In the genomic region with DNA sequence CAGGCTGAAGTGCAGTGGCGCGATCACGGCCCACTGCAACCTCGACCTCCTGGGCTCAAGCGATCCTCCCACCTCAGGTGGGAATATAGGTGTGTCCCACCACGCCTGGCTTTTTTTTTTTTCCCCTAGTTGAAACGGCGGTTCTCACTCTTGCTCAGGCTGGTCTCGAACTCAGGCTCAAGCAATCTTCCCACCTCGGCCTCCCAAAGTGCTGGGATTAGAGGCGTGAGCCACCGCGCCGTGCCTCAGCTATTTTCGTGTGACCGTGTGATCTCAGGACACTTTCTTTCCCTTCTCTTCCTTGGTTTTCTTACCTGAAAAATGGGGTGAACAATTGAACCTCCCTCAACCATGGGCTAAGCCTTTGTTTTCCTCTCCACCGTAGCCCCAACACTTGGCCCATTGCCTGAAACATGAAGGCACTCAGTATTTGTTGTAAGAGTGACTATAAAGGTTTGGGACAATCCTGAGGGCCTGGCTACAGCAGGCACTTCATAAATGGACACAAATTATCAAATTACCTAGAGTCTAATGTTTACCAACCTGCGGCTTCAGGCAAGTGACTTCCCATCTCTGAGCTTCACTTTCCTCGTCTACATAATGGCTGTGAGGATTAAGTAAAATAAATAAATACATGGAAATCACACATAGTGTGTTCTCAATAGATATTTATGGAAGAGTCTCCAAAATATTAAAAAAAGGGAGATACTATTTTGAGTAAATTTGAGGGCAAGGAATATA, we compare ENCODE assay signal across 1 cellular context.
TF ChIP-seq lines count a peak whose summit lies in the region.

No MANE protein-coding gene starts in this region.

TF ChIP-seq in HepG2, 621 proteins besides CTCF, POLR2A, EP300 and RAD21 (continued from another document and continues in another):
- TF ChIP-seq, protein P1, sequence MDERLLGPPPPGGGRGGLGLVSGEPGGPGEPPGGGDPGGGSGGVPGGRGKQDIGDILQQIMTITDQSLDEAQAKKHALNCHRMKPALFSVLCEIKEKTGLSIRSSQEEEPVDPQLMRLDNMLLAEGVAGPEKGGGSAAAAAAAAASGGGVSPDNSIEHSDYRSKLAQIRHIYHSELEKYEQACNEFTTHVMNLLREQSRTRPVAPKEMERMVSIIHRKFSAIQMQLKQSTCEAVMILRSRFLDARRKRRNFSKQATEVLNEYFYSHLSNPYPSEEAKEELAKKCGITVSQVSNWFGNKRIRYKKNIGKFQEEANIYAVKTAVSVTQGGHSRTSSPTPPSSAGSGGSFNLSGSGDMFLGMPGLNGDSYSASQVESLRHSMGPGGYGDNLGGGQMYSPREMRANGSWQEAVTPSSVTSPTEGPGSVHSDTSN (CRISPR knock-in tag; IDR thresholded peaks at IDR 0.05): no peak
- TF ChIP-seq MXD4 (CRISPR knock-in tag; IDR thresholded peaks at IDR 0.05): 0 out of 2 replicates have a peak, but pooled peaks have one; percentile 6
- TF ChIP-seq KDM5A (IDR thresholded peaks at IDR 0.05; ENCODE audit: borderline replicate concordance, low read length): peak; percentile 80
- TF ChIP-seq, protein P2, sequence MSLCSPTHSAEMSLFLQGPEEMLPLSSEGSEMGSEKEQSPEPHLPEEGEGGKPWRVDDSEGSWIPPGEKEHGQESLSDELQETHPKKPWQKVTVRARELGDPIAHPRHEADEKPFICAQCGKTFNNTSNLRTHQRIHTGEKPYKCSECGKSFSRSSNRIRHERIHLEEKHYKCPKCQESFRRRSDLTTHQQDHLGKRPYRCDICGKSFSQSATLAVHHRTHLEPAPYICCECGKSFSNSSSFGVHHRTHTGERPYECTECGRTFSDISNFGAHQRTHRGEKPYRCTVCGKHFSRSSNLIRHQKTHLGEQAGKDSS (CRISPR knock-in tag; IDR thresholded peaks at IDR 0.05; ENCODE audit: borderline replicate concordance, low read depth): 0 out of 2 replicates have a peak, but pooled peaks have one; percentile 5
- TF ChIP-seq FOXM1 (CRISPR knock-in tag; IDR thresholded peaks at IDR 0.05): no peak
- no peak for TF ChIP-seq ZNF775 (CRISPR knock-in tag; IDR thresholded peaks at IDR 0.05; ENCODE audit: borderline replicate concordance)
- TF ChIP-seq CBFB (CRISPR knock-in tag; IDR thresholded peaks at IDR 0.05): peak; percentile 21; the same call in 1 of the 2 replicates
- TF ChIP-seq, protein P3, sequence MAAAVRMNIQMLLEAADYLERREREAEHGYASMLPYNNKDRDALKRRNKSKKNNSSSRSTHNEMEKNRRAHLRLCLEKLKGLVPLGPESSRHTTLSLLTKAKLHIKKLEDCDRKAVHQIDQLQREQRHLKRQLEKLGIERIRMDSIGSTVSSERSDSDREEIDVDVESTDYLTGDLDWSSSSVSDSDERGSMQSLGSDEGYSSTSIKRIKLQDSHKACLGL (CRISPR knock-in tag; IDR thresholded peaks at IDR 0.05): peak; percentile 17; the same call in 1 of the 2 replicates
- peak; percentile 46; the same call in 1 of the 2 replicates for TF ChIP-seq ELF1 (CRISPR knock-in tag; IDR thresholded peaks at IDR 0.05)
- TF ChIP-seq ZNF205 (CRISPR knock-in tag; IDR thresholded peaks at IDR 0.05): peak; percentile 56; the same call in 1 of the 2 replicates
- peak; percentile 59 for TF ChIP-seq ASH2L (IDR thresholded peaks at IDR 0.05; ENCODE audit: insufficient read length, low read depth, low read length)
- TF ChIP-seq KDM1A (CRISPR knock-in tag; IDR thresholded peaks at IDR 0.05): peak; percentile 83
- TF ChIP-seq, protein P4, sequence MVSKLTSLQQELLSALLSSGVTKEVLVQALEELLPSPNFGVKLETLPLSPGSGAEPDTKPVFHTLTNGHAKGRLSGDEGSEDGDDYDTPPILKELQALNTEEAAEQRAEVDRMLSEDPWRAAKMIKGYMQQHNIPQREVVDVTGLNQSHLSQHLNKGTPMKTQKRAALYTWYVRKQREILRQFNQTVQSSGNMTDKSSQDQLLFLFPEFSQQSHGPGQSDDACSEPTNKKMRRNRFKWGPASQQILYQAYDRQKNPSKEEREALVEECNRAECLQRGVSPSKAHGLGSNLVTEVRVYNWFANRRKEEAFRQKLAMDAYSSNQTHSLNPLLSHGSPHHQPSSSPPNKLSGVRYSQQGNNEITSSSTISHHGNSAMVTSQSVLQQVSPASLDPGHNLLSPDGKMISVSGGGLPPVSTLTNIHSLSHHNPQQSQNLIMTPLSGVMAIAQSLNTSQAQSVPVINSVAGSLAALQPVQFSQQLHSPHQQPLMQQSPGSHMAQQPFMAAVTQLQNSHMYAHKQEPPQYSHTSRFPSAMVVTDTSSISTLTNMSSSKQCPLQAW (CRISPR knock-in tag; IDR thresholded peaks at IDR 0.05): no peak
- no peak for TF ChIP-seq EEA1 (CRISPR knock-in tag; IDR thresholded peaks at IDR 0.05; ENCODE audit: borderline replicate concordance)
- TF ChIP-seq, protein P5, sequence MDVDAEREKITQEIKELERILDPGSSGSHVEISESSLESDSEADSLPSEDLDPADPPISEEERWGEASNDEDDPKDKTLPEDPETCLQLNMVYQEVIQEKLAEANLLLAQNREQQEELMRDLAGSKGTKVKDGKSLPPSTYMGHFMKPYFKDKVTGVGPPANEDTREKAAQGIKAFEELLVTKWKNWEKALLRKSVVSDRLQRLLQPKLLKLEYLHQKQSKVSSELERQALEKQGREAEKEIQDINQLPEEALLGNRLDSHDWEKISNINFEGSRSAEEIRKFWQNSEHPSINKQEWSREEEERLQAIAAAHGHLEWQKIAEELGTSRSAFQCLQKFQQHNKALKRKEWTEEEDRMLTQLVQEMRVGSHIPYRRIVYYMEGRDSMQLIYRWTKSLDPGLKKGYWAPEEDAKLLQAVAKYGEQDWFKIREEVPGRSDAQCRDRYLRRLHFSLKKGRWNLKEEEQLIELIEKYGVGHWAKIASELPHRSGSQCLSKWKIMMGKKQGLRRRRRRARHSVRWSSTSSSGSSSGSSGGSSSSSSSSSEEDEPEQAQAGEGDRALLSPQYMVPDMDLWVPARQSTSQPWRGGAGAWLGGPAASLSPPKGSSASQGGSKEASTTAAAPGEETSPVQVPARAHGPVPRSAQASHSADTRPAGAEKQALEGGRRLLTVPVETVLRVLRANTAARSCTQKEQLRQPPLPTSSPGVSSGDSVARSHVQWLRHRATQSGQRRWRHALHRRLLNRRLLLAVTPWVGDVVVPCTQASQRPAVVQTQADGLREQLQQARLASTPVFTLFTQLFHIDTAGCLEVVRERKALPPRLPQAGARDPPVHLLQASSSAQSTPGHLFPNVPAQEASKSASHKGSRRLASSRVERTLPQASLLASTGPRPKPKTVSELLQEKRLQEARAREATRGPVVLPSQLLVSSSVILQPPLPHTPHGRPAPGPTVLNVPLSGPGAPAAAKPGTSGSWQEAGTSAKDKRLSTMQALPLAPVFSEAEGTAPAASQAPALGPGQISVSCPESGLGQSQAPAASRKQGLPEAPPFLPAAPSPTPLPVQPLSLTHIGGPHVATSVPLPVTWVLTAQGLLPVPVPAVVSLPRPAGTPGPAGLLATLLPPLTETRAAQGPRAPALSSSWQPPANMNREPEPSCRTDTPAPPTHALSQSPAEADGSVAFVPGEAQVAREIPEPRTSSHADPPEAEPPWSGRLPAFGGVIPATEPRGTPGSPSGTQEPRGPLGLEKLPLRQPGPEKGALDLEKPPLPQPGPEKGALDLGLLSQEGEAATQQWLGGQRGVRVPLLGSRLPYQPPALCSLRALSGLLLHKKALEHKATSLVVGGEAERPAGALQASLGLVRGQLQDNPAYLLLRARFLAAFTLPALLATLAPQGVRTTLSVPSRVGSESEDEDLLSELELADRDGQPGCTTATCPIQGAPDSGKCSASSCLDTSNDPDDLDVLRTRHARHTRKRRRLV (CRISPR knock-in tag; IDR thresholded peaks at IDR 0.05): no peak
- 0 out of 2 replicates have a peak, but pooled peaks have one; percentile 6 for TF ChIP-seq ZNF430 (CRISPR knock-in tag; IDR thresholded peaks at IDR 0.05)
- TF ChIP-seq ZNF572 (CRISPR knock-in tag; IDR thresholded peaks at IDR 0.05): peak; percentile 94
- TF ChIP-seq RFX5 (IDR thresholded peaks at IDR 0.05; ENCODE audit: low read depth, low read length): 0 out of 2 replicates have a peak, but pooled peaks have one; percentile 17
- TF ChIP-seq, protein P6, sequence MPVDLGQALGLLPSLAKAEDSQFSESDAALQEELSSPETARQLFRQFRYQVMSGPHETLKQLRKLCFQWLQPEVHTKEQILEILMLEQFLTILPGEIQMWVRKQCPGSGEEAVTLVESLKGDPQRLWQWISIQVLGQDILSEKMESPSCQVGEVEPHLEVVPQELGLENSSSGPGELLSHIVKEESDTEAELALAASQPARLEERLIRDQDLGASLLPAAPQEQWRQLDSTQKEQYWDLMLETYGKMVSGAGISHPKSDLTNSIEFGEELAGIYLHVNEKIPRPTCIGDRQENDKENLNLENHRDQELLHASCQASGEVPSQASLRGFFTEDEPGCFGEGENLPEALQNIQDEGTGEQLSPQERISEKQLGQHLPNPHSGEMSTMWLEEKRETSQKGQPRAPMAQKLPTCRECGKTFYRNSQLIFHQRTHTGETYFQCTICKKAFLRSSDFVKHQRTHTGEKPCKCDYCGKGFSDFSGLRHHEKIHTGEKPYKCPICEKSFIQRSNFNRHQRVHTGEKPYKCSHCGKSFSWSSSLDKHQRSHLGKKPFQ (CRISPR knock-in tag; IDR thresholded peaks at IDR 0.05; ENCODE audit: insufficient replicate concordance): peak; percentile 96
- TF ChIP-seq SP140L (CRISPR knock-in tag; IDR thresholded peaks at IDR 0.05; ENCODE audit: borderline replicate concordance): 0 out of 2 replicates have a peak, but pooled peaks have one; percentile 18
- TF ChIP-seq NFE2L1 (CRISPR knock-in tag; IDR thresholded peaks at IDR 0.05; ENCODE audit: borderline replicate concordance): peak; percentile 62; the same call in 1 of the 2 replicates
- TF ChIP-seq, protein P7, sequence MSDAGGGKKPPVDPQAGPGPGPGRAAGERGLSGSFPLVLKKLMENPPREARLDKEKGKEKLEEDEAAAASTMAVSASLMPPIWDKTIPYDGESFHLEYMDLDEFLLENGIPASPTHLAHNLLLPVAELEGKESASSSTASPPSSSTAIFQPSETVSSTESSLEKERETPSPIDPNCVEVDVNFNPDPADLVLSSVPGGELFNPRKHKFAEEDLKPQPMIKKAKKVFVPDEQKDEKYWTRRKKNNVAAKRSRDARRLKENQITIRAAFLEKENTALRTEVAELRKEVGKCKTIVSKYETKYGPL (CRISPR knock-in tag; IDR thresholded peaks at IDR 0.05): 0 out of 2 replicates have a peak, but pooled peaks have one; percentile 7
- TF ChIP-seq ATF7-NPFF (CRISPR knock-in tag; IDR thresholded peaks at IDR 0.05; ENCODE audit: low read depth): peak; percentile 57; the same call in 1 of the 2 replicates
- TF ChIP-seq, protein P8, sequence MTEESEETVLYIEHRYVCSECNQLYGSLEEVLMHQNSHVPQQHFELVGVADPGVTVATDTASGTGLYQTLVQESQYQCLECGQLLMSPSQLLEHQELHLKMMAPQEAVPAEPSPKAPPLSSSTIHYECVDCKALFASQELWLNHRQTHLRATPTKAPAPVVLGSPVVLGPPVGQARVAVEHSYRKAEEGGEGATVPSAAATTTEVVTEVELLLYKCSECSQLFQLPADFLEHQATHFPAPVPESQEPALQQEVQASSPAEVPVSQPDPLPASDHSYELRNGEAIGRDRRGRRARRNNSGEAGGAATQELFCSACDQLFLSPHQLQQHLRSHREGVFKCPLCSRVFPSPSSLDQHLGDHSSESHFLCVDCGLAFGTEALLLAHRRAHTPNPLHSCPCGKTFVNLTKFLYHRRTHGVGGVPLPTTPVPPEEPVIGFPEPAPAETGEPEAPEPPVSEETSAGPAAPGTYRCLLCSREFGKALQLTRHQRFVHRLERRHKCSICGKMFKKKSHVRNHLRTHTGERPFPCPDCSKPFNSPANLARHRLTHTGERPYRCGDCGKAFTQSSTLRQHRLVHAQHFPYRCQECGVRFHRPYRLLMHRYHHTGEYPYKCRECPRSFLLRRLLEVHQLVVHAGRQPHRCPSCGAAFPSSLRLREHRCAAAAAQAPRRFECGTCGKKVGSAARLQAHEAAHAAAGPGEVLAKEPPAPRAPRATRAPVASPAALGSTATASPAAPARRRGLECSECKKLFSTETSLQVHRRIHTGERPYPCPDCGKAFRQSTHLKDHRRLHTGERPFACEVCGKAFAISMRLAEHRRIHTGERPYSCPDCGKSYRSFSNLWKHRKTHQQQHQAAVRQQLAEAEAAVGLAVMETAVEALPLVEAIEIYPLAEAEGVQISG (CRISPR knock-in tag; IDR thresholded peaks at IDR 0.05): no peak
- TF ChIP-seq, protein P9, sequence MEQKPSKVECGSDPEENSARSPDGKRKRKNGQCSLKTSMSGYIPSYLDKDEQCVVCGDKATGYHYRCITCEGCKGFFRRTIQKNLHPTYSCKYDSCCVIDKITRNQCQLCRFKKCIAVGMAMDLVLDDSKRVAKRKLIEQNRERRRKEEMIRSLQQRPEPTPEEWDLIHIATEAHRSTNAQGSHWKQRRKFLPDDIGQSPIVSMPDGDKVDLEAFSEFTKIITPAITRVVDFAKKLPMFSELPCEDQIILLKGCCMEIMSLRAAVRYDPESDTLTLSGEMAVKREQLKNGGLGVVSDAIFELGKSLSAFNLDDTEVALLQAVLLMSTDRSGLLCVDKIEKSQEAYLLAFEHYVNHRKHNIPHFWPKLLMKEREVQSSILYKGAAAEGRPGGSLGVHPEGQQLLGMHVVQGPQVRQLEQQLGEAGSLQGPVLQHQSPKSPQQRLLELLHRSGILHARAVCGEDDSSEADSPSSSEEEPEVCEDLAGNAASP (CRISPR knock-in tag; IDR thresholded peaks at IDR 0.05; ENCODE audit: borderline replicate concordance): 0 out of 2 replicates have a peak, but pooled peaks have one; percentile 8
- 0 out of 2 replicates have a peak, but pooled peaks have one; percentile 5 for TF ChIP-seq ZBTB42 (CRISPR knock-in tag; IDR thresholded peaks at IDR 0.05)
- TF ChIP-seq KLF6 (CRISPR knock-in tag; IDR thresholded peaks at IDR 0.05): 0 out of 2 replicates have a peak, but pooled peaks have one; percentile 24
- TF ChIP-seq KDM5B (CRISPR knock-in tag; IDR thresholded peaks at IDR 0.05; ENCODE audit: borderline replicate concordance): peak; percentile 18
- TF ChIP-seq HIVEP1 (CRISPR knock-in tag; IDR thresholded peaks at IDR 0.05): no peak; the same call in 1 of the 2 replicates
- 0 out of 2 replicates have a peak, but pooled peaks have one; percentile 15 for TF ChIP-seq ZNF589 (CRISPR knock-in tag; conservative IDR thresholded peaks at IDR 0.05)
- TF ChIP-seq, protein P10, sequence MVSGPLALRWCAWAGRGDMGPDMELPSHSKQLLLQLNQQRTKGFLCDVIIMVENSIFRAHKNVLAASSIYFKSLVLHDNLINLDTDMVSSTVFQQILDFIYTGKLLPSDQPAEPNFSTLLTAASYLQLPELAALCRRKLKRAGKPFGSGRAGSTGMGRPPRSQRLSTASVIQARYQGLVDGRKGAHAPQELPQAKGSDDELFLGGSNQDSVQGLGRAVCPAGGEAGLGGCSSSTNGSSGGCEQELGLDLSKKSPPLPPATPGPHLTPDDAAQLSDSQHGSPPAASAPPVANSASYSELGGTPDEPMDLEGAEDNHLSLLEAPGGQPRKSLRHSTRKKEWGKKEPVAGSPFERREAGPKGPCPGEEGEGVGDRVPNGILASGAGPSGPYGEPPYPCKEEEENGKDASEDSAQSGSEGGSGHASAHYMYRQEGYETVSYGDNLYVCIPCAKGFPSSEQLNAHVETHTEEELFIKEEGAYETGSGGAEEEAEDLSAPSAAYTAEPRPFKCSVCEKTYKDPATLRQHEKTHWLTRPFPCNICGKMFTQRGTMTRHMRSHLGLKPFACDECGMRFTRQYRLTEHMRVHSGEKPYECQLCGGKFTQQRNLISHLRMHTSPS (CRISPR knock-in tag; IDR thresholded peaks at IDR 0.05; ENCODE audit: low read depth): peak; percentile 18; the same call in 1 of the 2 replicates
- 0 out of 2 replicates have a peak, but pooled peaks have one; percentile 48 for TF ChIP-seq ZNF3 (CRISPR knock-in tag; IDR thresholded peaks at IDR 0.05)
- TF ChIP-seq, protein P11, sequence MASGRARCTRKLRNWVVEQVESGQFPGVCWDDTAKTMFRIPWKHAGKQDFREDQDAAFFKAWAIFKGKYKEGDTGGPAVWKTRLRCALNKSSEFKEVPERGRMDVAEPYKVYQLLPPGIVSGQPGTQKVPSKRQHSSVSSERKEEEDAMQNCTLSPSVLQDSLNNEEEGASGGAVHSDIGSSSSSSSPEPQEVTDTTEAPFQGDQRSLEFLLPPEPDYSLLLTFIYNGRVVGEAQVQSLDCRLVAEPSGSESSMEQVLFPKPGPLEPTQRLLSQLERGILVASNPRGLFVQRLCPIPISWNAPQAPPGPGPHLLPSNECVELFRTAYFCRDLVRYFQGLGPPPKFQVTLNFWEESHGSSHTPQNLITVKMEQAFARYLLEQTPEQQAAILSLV (CRISPR knock-in tag; IDR thresholded peaks at IDR 0.05; ENCODE audit: borderline replicate concordance): no peak
